1 cellular context compared by ENCODE assay signal in the genomic region with DNA sequence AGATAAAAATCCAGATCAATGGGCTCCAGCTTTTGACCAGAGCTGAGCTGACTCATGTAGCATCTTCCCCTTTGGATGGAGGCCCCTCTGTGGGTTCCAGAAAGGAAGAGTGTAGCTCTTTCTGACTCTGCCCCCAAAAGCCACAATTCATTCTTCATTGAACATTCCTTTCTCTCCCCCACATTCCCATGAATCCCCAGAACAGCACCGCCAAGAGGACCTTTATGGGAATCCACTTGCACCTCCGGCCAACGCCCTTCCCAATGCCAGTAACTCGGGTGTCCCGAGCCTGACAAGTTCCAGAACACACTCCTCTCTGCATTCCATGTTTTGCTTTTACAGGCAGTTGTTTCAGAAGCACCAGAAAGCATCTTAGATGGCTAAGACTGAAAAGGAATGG.
TF ChIP-seq lines count a peak whose summit lies in the region.

No MANE protein-coding gene starts in this region.

TF ChIP-seq in GM23338, 12 proteins besides CTCF, POLR2A, EP300 and RAD21 (continued from another document):
- TF ChIP-seq, protein P1, sequence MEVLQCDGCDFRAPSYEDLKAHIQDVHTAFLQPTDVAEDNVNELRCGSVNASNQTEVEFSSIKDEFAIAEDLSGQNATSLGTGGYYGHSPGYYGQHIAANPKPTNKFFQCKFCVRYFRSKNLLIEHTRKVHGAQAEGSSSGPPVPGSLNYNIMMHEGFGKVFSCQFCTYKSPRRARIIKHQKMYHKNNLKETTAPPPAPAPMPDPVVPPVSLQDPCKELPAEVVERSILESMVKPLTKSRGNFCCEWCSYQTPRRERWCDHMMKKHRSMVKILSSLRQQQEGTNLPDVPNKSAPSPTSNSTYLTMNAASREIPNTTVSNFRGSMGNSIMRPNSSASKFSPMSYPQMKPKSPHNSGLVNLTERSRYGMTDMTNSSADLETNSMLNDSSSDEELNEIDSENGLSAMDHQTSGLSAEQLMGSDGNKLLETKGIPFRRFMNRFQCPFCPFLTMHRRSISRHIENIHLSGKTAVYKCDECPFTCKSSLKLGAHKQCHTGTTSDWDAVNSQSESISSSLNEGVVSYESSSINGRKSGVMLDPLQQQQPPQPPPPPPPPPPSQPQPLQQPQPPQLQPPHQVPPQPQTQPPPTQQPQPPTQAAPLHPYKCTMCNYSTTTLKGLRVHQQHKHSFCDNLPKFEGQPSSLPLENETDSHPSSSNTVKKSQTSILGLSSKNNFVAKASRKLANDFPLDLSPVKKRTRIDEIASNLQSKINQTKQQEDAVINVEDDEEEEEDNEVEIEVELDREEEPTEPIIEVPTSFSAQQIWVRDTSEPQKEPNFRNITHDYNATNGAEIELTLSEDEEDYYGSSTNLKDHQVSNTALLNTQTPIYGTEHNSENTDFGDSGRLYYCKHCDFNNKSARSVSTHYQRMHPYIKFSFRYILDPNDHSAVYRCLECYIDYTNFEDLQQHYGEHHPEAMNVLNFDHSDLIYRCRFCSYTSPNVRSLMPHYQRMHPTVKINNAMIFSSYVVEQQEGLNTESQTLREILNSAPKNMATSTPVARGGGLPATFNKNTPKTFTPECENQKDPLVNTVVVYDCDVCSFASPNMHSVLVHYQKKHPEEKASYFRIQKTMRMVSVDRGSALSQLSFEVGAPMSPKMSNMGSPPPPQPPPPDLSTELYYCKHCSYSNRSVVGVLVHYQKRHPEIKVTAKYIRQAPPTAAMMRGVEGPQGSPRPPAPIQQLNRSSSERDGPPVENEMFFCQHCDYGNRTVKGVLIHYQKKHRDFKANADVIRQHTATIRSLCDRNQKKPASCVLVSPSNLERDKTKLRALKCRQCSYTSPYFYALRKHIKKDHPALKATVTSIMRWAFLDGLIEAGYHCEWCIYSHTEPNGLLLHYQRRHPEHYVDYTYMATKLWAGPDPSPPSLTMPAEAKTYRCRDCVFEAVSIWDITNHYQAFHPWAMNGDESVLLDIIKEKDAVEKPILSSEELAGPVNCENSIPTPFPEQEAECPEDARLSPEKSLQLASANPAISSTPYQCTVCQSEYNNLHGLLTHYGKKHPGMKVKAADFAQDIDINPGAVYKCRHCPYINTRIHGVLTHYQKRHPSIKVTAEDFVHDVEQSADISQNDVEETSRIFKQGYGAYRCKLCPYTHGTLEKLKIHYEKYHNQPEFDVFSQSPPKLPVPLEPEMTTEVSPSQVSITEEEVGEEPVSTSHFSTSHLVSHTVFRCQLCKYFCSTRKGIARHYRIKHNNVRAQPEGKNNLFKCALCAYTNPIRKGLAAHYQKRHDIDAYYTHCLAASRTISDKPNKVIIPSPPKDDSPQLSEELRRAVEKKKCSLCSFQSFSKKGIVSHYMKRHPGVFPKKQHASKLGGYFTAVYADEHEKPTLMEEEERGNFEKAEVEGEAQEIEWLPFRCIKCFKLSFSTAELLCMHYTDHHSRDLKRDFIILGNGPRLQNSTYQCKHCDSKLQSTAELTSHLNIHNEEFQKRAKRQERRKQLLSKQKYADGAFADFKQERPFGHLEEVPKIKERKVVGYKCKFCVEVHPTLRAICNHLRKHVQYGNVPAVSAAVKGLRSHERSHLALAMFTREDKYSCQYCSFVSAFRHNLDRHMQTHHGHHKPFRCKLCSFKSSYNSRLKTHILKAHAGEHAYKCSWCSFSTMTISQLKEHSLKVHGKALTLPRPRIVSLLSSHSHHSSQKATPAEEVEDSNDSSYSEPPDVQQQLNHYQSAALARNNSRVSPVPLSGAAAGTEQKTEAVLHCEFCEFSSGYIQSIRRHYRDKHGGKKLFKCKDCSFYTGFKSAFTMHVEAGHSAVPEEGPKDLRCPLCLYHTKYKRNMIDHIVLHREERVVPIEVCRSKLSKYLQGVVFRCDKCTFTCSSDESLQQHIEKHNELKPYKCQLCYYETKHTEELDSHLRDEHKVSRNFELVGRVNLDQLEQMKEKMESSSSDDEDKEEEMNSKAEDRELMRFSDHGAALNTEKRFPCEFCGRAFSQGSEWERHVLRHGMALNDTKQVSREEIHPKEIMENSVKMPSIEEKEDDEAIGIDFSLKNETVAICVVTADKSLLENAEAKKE (CRISPR knock-in tag; IDR thresholded peaks at IDR 0.05), result no peak
- TF ChIP-seq NANOG (IDR thresholded peaks at IDR 0.05; ENCODE audit: borderline replicate concordance) (no peak), ZNF331 (CRISPR knock-in tag; IDR thresholded peaks at IDR 0.05; ENCODE audit: low read depth) (no peak), EZH2phosphoT487 (IDR thresholded peaks at IDR 0.05; ENCODE audit: unreplicated experiment) (no peak)
